Comparison of ENCODE assay signal across 20 cellular contexts in genomic region chr2:18966131-18966530, GRCh38.
"Had no signal": no experiment of that assay in that cellular context is flagged by ENCODE, and none has a peak within 500 bp of the region (broad histone marks: within the 10 kb centered on the region; RNA-seq: fewer than 3 reads in every experiment).

No MANE protein-coding gene starts in this region.

- H3K4me3 ChIP-seq: esophagus squamous epithelium, gastroesophageal sphincter, psoas muscle, sigmoid colon, stomach, thoracic aorta, transverse colon had no signal

- DNase-seq: effector memory CD8-positive, alpha-beta T cell; esophagus squamous epithelium; glutamatergic neuron; islet precursor cell; mammary epithelial cell; naive thymus-derived CD8-positive, alpha-beta T cell; psoas muscle; retina; sigmoid colon; small intestine; stimulated activated CD4-positive, alpha-beta T cell treated with anti-CD3 and anti-CD28 coated beads, Interleukin-12 subunit alpha, Interleukin-12 subunit beta, amount 100 ng/mL, for 4 hours; stimulated activated naive CD4-positive, alpha-beta T cell; stomach; substantia nigra; transverse colon had no signal

- H3K27me3 Mint-ChIP-seq: dendritic cell treated with granulocyte-macrophage colony-stimulating factor and Interleukin-4, amounts not matched to agents 40 ng/mL and 50 ng/mL, for 4 days; effector memory CD8-positive, alpha-beta T cell; naive thymus-derived CD8-positive, alpha-beta T cell had no signal

- ATAC-seq: effector memory CD8-positive, alpha-beta T cell; gastroesophageal sphincter; left lobe of liver; naive thymus-derived CD8-positive, alpha-beta T cell; psoas muscle had no signal

- H3K4me3 Mint-ChIP-seq: dendritic cell treated with granulocyte-macrophage colony-stimulating factor and Interleukin-4, amounts not matched to agents 40 ng/mL and 50 ng/mL, for 4 days; effector memory CD8-positive, alpha-beta T cell; naive thymus-derived CD8-positive, alpha-beta T cell had no signal

- FAIRE-seq: colon, small intestine had no signal

- H3K27ac Mint-ChIP-seq: dendritic cell treated with granulocyte-macrophage colony-stimulating factor and Interleukin-4, amounts not matched to agents 40 ng/mL and 50 ng/mL, for 4 days; effector memory CD8-positive, alpha-beta T cell; naive thymus-derived CD8-positive, alpha-beta T cell had no signal
